In the genomic region with DNA sequence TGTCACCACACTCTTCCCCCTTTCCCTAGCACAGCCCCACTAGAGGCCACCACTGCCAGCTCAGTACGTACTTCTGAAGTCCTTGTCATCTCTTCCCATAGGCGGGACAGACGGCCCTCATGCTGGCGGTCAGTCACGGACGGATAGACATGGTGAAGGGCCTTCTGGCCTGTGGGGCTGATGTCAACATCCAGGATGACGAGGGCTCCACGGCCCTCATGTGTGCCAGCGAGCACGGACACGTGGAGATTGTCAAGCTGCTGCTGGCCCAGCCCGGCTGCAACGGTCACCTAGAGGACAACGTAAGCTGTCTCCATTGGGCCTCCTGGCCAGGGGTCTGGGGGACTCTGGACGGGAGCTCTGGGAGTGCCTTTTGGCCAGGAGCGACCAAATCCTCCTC, we compare ENCODE assay signal across 20 cellular contexts.
"Had no signal": no experiment of that assay in that cellular context is flagged by ENCODE, and none has a peak within 500 bp of the region (broad histone marks: within the 10 kb centered on the region; RNA-seq: fewer than 3 reads in every experiment).

No MANE protein-coding gene starts in this region.

- H3K9me3 ChIP-seq: lower lobe of right lung, pancreas had no signal

- H3K27ac Mint-ChIP-seq: activated T-cell treated with anti-CD3 and anti-CD28 coated beads, Interleukin-2, amount 50 U/mL, for 24 hours; activated T-helper 17 cell treated with anti-CD3 and anti-CD28 coated beads, Interleukin-2, amount 50 U/mL, for 72 hours; natural killer cell had no signal

- H3K4me1 Mint-ChIP-seq: activated T-helper 17 cell treated with anti-CD3 and anti-CD28 coated beads, Interleukin-2, amount 50 U/mL, for 72 hours had no signal

- DNase-seq: activated CD4-positive, alpha-beta T cell treated with anti-CD3 and anti-CD28 coated beads for 1 hour; activated CD8-positive, alpha-beta memory T cell treated with anti-CD3 and anti-CD28 coated beads for 24 hours; activated CD8-positive, alpha-beta memory T cell treated with anti-CD3 and anti-CD28 coated beads, Interleukin-2, amount 50 U/mL, for 4 hours; activated T-cell treated with anti-CD3 and anti-CD28 coated beads, Interleukin-2, amount 50 U/mL, for 24 hours; aorta; brain microvascular endothelial cell; central memory CD4-positive, alpha-beta T cell; dermis blood vessel endothelial cell; effector CD8-positive, alpha-beta T cell; erythroblast; foreskin keratinocyte; hypothalamus; lower lobe of right lung; natural killer cell; pancreas; stimulated activated CD4-positive, alpha-beta T cell treated with anti-CD3 and anti-CD28 coated beads, Interleukin-4, amount 100 ng/mL, for 1 hour; stimulated activated naive CD4-positive, alpha-beta T cell; T-helper 9 cell had no signal

- H3K9me3 Mint-ChIP-seq: activated naive CD4-positive, alpha-beta T cell treated with anti-CD3 and anti-CD28 coated beads, Interleukin-2, amount 50 U/mL, for 72 hours; activated T-cell treated with anti-CD3 and anti-CD28 coated beads, Interleukin-2, amount 50 U/mL, for 24 hours; activated T-helper 17 cell treated with anti-CD3 and anti-CD28 coated beads, Interleukin-2, amount 50 U/mL, for 72 hours; natural killer cell had no signal

- H3K36me3 Mint-ChIP-seq: natural killer cell had no signal

- H3K27me3 ChIP-seq: brain microvascular endothelial cell, foreskin keratinocyte, pancreas had no signal

- H3K27ac ChIP-seq: brain microvascular endothelial cell, foreskin keratinocyte, lower lobe of right lung, pancreas had no signal

- ATAC-seq: activated naive CD4-positive, alpha-beta T cell treated with anti-CD3 and anti-CD28 coated beads, Interleukin-2, amount 50 U/mL, for 72 hours; activated T-helper 17 cell treated with anti-CD3 and anti-CD28 coated beads, Interleukin-2, amount 50 U/mL, for 72 hours; foreskin keratinocyte; lower lobe of right lung; natural killer cell; pancreas had no signal

- H3K4me3 Mint-ChIP-seq: activated T-cell treated with anti-CD3 and anti-CD28 coated beads, Interleukin-2, amount 50 U/mL, for 24 hours; activated T-helper 17 cell treated with anti-CD3 and anti-CD28 coated beads, Interleukin-2, amount 50 U/mL, for 72 hours; natural killer cell had no signal

- H3K4me3 ChIP-seq: lower lobe of right lung, pancreas had no signal

- H3K27me3 Mint-ChIP-seq: activated T-cell treated with anti-CD3 and anti-CD28 coated beads, Interleukin-2, amount 50 U/mL, for 24 hours; activated T-helper 17 cell treated with anti-CD3 and anti-CD28 coated beads, Interleukin-2, amount 50 U/mL, for 72 hours had no signal
